ENCODE assay signal across 3 cellular contexts in genomic region chr2:199703199-199703598, GRCh38.
A peak's percentile ranks its signal among the peaks of the same experiment; 100 is the strongest.
TF ChIP-seq lines count a peak whose summit lies in the region.

No MANE protein-coding gene starts in this region.

TF ChIP-seq in A549, 52 proteins besides CTCF, POLR2A, EP300 and RAD21:
- TF ChIP-seq MAFK (IDR thresholded peaks at IDR 0.05; ENCODE audit: partially characterized antibody) (peak; percentile 97), SMC3 (IDR thresholded peaks at IDR 0.05) (no peak), BCL3 (IDR thresholded peaks at IDR 0.05) (no peak)
TF ChIP-seq in A549: peak in this region for 1.

TF ChIP-seq in IMR-90, 13 proteins besides CTCF, POLR2A, EP300 and RAD21:
- TF ChIP-seq MAFK (IDR thresholded peaks at IDR 0.05; ENCODE audit: low read depth, low read length) (peak; percentile 99), MXI1 (IDR thresholded peaks at IDR 0.05; ENCODE audit: borderline replicate concordance, low read depth, low read length) (no peak)

TF ChIP-seq in H1, 55 proteins besides CTCF, POLR2A, EP300 and RAD21:
- TF ChIP-seq TAF1 (IDR thresholded peaks at IDR 0.05; ENCODE audit: low read depth, low read length): no peak
- TF ChIP-seq MAFK (IDR thresholded peaks at IDR 0.05; ENCODE audit: low read depth, low read length): peak; percentile 97
- TF ChIP-seq GTF2F1 (IDR thresholded peaks at IDR 0.05; ENCODE audit: borderline replicate concordance, low read depth, low read length): no peak
